13 cellular contexts compared by ENCODE assay signal in the genomic region with DNA sequence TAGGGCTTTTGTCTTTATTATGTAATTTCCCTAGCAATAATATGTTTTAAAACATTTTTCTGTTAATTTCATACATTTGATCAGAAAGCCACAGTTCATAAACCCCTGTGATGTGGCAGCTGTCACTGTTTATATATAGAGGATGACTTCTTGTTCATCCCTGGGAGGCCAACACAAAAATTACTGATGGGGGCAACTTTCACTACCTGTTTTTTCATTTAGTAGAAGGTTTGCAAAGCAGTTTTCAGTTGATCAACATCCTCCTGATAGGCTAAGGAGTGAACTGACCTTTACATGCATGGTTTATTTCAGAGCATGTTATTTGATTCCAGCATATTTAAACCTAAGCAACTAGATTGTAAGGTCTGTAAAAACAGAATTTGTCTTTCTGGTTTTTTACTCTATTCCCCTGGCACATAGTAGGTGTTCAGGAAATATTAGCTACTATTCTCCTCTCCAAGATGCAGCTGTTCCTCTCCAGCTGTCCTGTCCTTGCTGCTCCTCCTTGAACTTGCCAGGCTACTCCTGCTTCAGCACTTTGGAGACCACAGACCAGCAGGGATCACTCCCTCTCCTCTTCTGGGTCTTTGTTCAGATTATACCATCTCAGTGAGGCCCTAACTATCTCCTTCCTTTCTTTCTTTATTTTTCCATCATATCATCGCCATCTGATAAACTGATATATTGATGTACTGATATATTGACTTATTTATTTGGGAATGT. TPM values are rescaled to one million over a fixed set of nuclear protein-coding genes. Genes with fewer than 3 reads are reported as not detected.
DNase-seq lines count a peak whose midpoint lies in the region; ATAC-seq, FAIRE-seq and TF ChIP-seq lines count a peak whose summit lies in the region.
"Had no signal": no experiment of that assay in that cellular context is flagged by ENCODE, and none has a peak within 500 bp of the region (broad histone marks: within the 10 kb centered on the region; RNA-seq: fewer than 3 reads in every experiment).

No MANE protein-coding gene starts in this region.

- no peak overlapping the region for H4K5ac ChIP-seq in H9 (ENCODE audit: insufficient read length, low read depth, low read length)

- H2BK12ac ChIP-seq in H9 (ENCODE audit: insufficient read length, low read depth, low read length) (no peak overlapping the region), mesenchymal stem cell (ENCODE audit: low read length in 2 of 2) (no peak overlapping the region)

- H3K4me2 ChIP-seq in H9 (ENCODE audit: insufficient read depth, insufficient read length, low read length) (no peak overlapping the region), mesenchymal stem cell (ENCODE audit: low read length, poor library complexity, severe bottlenecking) (no peak overlapping the region)

- TF ChIP-seq CTCF in H9 (conservative IDR thresholded peaks at IDR 0.05), result no peak

- no peak for FAIRE-seq in small intestine (lab: Jason Lieb, UNC)
- FAIRE-seq: GM19239 had no signal

- peaks cover 4 to 5% of the 10 kb centered on the region in 2 experiments; a peak in 4 of 5 replicates for H3K9me3 Mint-ChIP-seq in H9

- H2AK5ac ChIP-seq in H9 (ENCODE audit: insufficient read length, low read length) (no peak overlapping the region), mesenchymal stem cell (ENCODE audit: low read length, severe bottlenecking) (no peak overlapping the region)

- H3K23me2 ChIP-seq in H9 (ENCODE audit: insufficient read length, low read depth, low read length, poor library complexity, severe bottlenecking), result no peaks in the 10 kb centered on the region

- H2BK20ac ChIP-seq in H9 (ENCODE audit: low read depth, low read length, poor library complexity, severe bottlenecking), result no peak overlapping the region

- H2BK15ac ChIP-seq in H9 (ENCODE audit: low read depth, low read length) (no peak overlapping the region), mesenchymal stem cell (ENCODE audit: low read depth, poor library complexity, severe bottlenecking) (no peak overlapping the region)

- H3K36me3 ChIP-seq in small intestine (ENCODE audit: control insufficient read depth in 2 of 2, insufficient read depth in 2 of 2, low read length in 2 of 2) (no peaks in the 10 kb centered on the region), mesenchymal stem cell (ENCODE audit: control insufficient read depth in 1 of 2, insufficient read depth in 2 of 2, low read depth in 1 of 2, low read length in 2 of 2) (no peaks in the 10 kb centered on the region)
- H3K36me3 ChIP-seq: right atrium auricular region, vagina had no signal

- H3K27me3 ChIP-seq in H9 (ENCODE audit: insufficient read depth, low read length), result no peaks in the 10 kb centered on the region
- no peaks in the 10 kb centered on the region for H3K27me3 ChIP-seq in small intestine (ENCODE audit: control insufficient read depth in 2 of 2, insufficient read depth in 2 of 2, low read length in 2 of 2)
- H3K27me3 ChIP-seq in mesenchymal stem cell (ENCODE audit: control insufficient read depth in 1 of 2, insufficient read depth in 1 of 2, low read length in 2 of 2), result no peaks in the 10 kb centered on the region
- H3K27me3 ChIP-seq: right atrium auricular region, vagina had no signal

- no peak for DNase-seq in H9
- DNase-seq in sciatic nerve (ENCODE audit: low spot score), result no peak
- DNase-seq in small intestine, result no peak
- DNase-seq in ureter (ENCODE audit: low spot score), result no peak
- no peak for DNase-seq in mesenchymal stem cell
- DNase-seq: activated CD4-positive, alpha-beta T cell treated with anti-CD3 and anti-CD28 coated beads for 48 hours; NCI-H2107; SHP77 had no signal

- no peaks in the 10 kb centered on the region for H3K27me3 Mint-ChIP-seq in H9 (ENCODE audit: low read depth)

- peaks cover 9 to 24% (median 18%) of the 10 kb centered on the region in 3 experiments for H3K36me3 Mint-ChIP-seq in H9 (ENCODE audit: insufficient read depth in 1 of 3, low read depth in 3 of 3)

- H3K27ac ChIP-seq in H9 (ENCODE audit: insufficient read length, low read depth, low read length), result no peak overlapping the region
- no peak overlapping the region for H3K27ac ChIP-seq in small intestine (ENCODE audit: low read depth in 1 of 2, low read length in 1 of 2)
- H3K27ac ChIP-seq in mesenchymal stem cell (ENCODE audit: low read length, poor library complexity, severe bottlenecking), result no peak overlapping the region
- H3K27ac ChIP-seq: right atrium auricular region, vagina had no signal

- H4K91ac ChIP-seq in H9 (ENCODE audit: insufficient read length, low read depth, low read length), result no peak overlapping the region
- H4K91ac ChIP-seq in mesenchymal stem cell (ENCODE audit: low read length), result no peak overlapping the region

- no peak overlapping the region for H2AFZ ChIP-seq in H9 (ENCODE audit: low read length)
- H2AFZ ChIP-seq in mesenchymal stem cell (ENCODE audit: low read depth, low read length), result no peak overlapping the region

- H4K8ac ChIP-seq in H9 (replicated peaks; ENCODE audit: insufficient read length, low read depth, low read length), result no peak overlapping the region
- H4K8ac ChIP-seq in mesenchymal stem cell (ENCODE audit: low read length), result no peak overlapping the region

- H3K9ac ChIP-seq in H9 (ENCODE audit: extremely low read depth, insufficient read length, low read length) (no peak overlapping the region), mesenchymal stem cell (ENCODE audit: low read length) (no peak overlapping the region)

- no CpG with 5 or more reads among the region's 1 CpG for WGBS in H9 (ENCODE audit: extremely low coverage, insufficient read length, low lambda C conversion rate)
- 67 to 96% (median 93%) methylated on average over 1 of the region's 1 CpG for WGBS in small intestine, 3 donors
- WGBS in mesenchymal stem cell, result no CpG with 5 or more reads among the region's 1 CpG

- H2BK120ac ChIP-seq in H9 (ENCODE audit: low read depth, low read length, poor library complexity, severe bottlenecking), result no peak overlapping the region
- no peak overlapping the region for H2BK120ac ChIP-seq in mesenchymal stem cell (ENCODE audit: low read depth, low read length)

- H2BK5ac ChIP-seq in H9 (ENCODE audit: insufficient read length, low read length) (no peak overlapping the region), mesenchymal stem cell (ENCODE audit: low read depth, low read length, poor library complexity, severe bottlenecking) (no peak overlapping the region)

- H3K14ac ChIP-seq in H9 (ENCODE audit: insufficient read depth, low read length) (no peak overlapping the region), mesenchymal stem cell (ENCODE audit: low read length in 2 of 2) (no peak overlapping the region)

- H3K18ac ChIP-seq in H9 (ENCODE audit: insufficient read length, low read depth, low read length) (no peak overlapping the region), mesenchymal stem cell (ENCODE audit: low read depth in 1 of 2, low read length in 2 of 2) (no peak overlapping the region)

- peaks cover 13% of the 10 kb centered on the region for H3K4me1 ChIP-seq in H9 (ENCODE audit: insufficient read depth, low read length)
- peaks cover 0 to 4% of the 10 kb centered on the region in 2 donors for H3K4me1 ChIP-seq in small intestine (ENCODE audit: control insufficient read depth in 2 of 2, insufficient read depth in 1 of 2, low read depth in 1 of 2, low read length in 1 of 2)
- peaks cover 7% of the 10 kb centered on the region for H3K4me1 ChIP-seq in mesenchymal stem cell (ENCODE audit: control insufficient read depth, insufficient read depth, low read depth, low read length)

- peak overlapping the region in 2 of 3 experiments; percentile 37 to 67; a peak in 2 of 7 replicates for H3K27ac Mint-ChIP-seq in H9

- no peak overlapping the region for H3T11ph ChIP-seq in H9 (ENCODE audit: low read length)

- intact Hi-C loops in sciatic nerve (cut with DNase I), result no loop called here

- H3K4ac ChIP-seq in H9 (ENCODE audit: low read depth, low read length) (no peak overlapping the region), mesenchymal stem cell (ENCODE audit: low read depth in 1 of 2, low read length in 2 of 2) (no peak overlapping the region)

- H4K20me1 ChIP-seq in H9 (ENCODE audit: control insufficient read depth, insufficient read depth, insufficient read length), result no peaks in the 10 kb centered on the region

- no peaks in the 10 kb centered on the region for H3K9me3 ChIP-seq in H9 (ENCODE audit: control insufficient read depth, low read depth, low read length)
- H3K9me3 ChIP-seq in small intestine (ENCODE audit: control insufficient read depth, low read depth), result no peaks in the 10 kb centered on the region
- H3K9me3 ChIP-seq in mesenchymal stem cell (ENCODE audit: control insufficient read depth, low read length), result peaks cover 7% of the 10 kb centered on the region
- H3K9me3 ChIP-seq: right atrium auricular region, vagina had no signal

- H3K4me3 ChIP-seq in small intestine (ENCODE audit: low read depth in 1 of 2, low read length in 2 of 2), result no peak overlapping the region
- H3K4me3 ChIP-seq in mesenchymal stem cell (ENCODE audit: insufficient read depth in 1 of 2, low read depth in 1 of 2, low read length in 2 of 2), result no peak overlapping the region
- H3K4me3 ChIP-seq: right atrium auricular region had no signal

- ATAC-seq in GM18909 (IDR thresholded peaks at IDR 0.05; ENCODE audit: poor library complexity, unreplicated experiment), result peak; percentile 77
- ATAC-seq in HG03565 (IDR thresholded peaks at IDR 0.05; ENCODE audit: unreplicated experiment), result peak; percentile 92
- ATAC-seq in sciatic nerve, result peak; percentile 35

- no peak overlapping the region for H3K56ac ChIP-seq in H9 (ENCODE audit: insufficient read length, low read depth, low read length)

- no peak overlapping the region for H3K4me3 Mint-ChIP-seq in H9

- H3K4me1 Mint-ChIP-seq in H9, result peaks cover 61 to 65% of the 10 kb centered on the region in 2 experiments

- H3K79me1 ChIP-seq in H9 (ENCODE audit: insufficient read depth, low read depth, low read length, poor library complexity, severe bottlenecking), result peaks cover 9% of the 10 kb centered on the region
- H3K79me1 ChIP-seq in mesenchymal stem cell (replicated peaks; ENCODE audit: low read length, poor library complexity, severe bottlenecking), result peaks cover 28% of the 10 kb centered on the region

- peaks cover 27% of the 10 kb centered on the region; the same call in 1 of the 2 replicates for H3K79me2 ChIP-seq in H9 (ENCODE audit: insufficient read depth, low read length)

- no peak overlapping the region for H3K23ac ChIP-seq in H9 (ENCODE audit: insufficient read length, low read depth, low read length)
- no peak overlapping the region for H3K23ac ChIP-seq in mesenchymal stem cell (ENCODE audit: low read length in 2 of 2)

RNA-seq across cellular contexts. Expression of a gene that starts 54.7 kb away (rescaled TPM):
- total RNA-seq in H9 (2021) (75.9 and 76.4 TPM in 2 replicates), sciatic nerve (16.7 TPM), ureter (6.2 TPM)
- 1 to 10 TPM in 1 of 3 donors, under 1 TPM in 1, not detected in 1; 0.22 to 3.6 TPM for polyA plus RNA-seq in small intestine
- polyA plus RNA-seq in mesenchymal stem cell (2013, experiment 1 of 2), result 17.0 TPM
- 16.8 TPM for polyA plus RNA-seq in mesenchymal stem cell (2013, experiment 2 of 2)

Comparison
In these comparisons a context has a peak if more than half of its experiments do, and no peak if none do; other contexts are left out.
1. ATAC-seq: peak in every context shown above with its lines; median percentile 92 in HG03565; 77 in GM18909; 35 in sciatic nerve.